27 cellular contexts compared by ENCODE assay signal in the genomic region with DNA sequence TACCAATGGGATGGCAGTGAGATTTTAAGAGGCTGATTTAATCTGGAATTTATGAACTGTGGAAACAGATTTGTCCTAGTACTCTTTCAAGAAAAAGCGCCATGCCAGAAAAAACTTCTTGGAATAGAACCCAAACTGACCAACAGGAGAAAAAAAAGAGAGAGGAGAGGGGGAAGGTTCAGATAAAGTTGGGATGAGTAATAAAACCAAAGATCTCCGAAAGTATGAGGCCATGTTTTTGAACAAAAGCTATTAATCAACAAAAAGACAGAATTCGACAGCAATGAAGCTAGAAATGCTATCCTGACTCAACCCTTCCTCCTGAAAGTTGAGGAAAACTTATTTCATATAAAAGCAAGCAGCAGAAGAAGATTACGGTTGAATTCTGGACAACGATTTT.
"Had no signal": no experiment of that assay in that cellular context is flagged by ENCODE, and none has a peak within 500 bp of the region (broad histone marks: within the 10 kb centered on the region; RNA-seq: fewer than 3 reads in every experiment).

No MANE protein-coding gene starts in this region.

- H3K27me3 Mint-ChIP-seq: naive B cell had no signal

- H3K9me3 Mint-ChIP-seq: effector memory CD8-positive, alpha-beta T cell; endodermal cell; naive B cell had no signal

- H3K4me3 ChIP-seq: coronary artery, dorsolateral prefrontal cortex, esophagus muscularis mucosa, gastrocnemius medialis, heart right ventricle, left lung, lower lobe of right lung, mucosa of descending colon had no signal

- H3K27ac ChIP-seq: coronary artery, dorsolateral prefrontal cortex, esophagus muscularis mucosa, gastrocnemius medialis, lower lobe of right lung had no signal

- H3K36me3 ChIP-seq: esophagus muscularis mucosa, gastrocnemius medialis, heart right ventricle, left lung, lower lobe of right lung had no signal

- ATAC-seq: effector memory CD8-positive, alpha-beta T cell; gastrocnemius medialis; heart right ventricle; left cardiac atrium; left lung; left ventricle myocardium superior; lower lobe of right lung; mucosa of descending colon had no signal

- DNase-seq: dermis blood vessel endothelial cell; dorsolateral prefrontal cortex; effector CD4-positive, alpha-beta T cell; effector memory CD8-positive, alpha-beta T cell; endodermal cell; foreskin fibroblast; foreskin melanocyte; gastrocnemius medialis; glutamatergic neuron; head of caudate nucleus; heart right ventricle; hippocampal formation; left cardiac atrium; left lung; left ventricle myocardium superior; lower lobe of right lung; mesenchymal stem cell; mucosa of descending colon; naive B cell had no signal

- FAIRE-seq: colon, endometrium, endothelial cell of umbilical vein, islet of Langerhans, keratinocyte had no signal

- H3K9me3 ChIP-seq: esophagus muscularis mucosa, gastrocnemius medialis, left lung, lower lobe of right lung, mucosa of descending colon had no signal

- H3K27me3 ChIP-seq: dorsolateral prefrontal cortex, esophagus muscularis mucosa, gastrocnemius medialis, heart right ventricle, left lung had no signal

- H3K27ac Mint-ChIP-seq: endodermal cell, mesothelial cell of epicardium, naive B cell had no signal

- H3K4me3 Mint-ChIP-seq: effector memory CD8-positive, alpha-beta T cell; endodermal cell; mesothelial cell of epicardium; naive B cell had no signal

- H3K36me3 Mint-ChIP-seq: mesothelial cell of epicardium, naive B cell had no signal
